8 cellular contexts compared by ENCODE assay signal in genomic region chr9:97411789-97412627, GRCh38. TPM values are rescaled to one million over a fixed set of nuclear protein-coding genes. Genes with fewer than 3 reads are reported as not detected.
DNase-seq lines count a peak whose midpoint lies in the region; ATAC-seq and TF ChIP-seq lines count a peak whose summit lies in the region.

A gene with protein sequence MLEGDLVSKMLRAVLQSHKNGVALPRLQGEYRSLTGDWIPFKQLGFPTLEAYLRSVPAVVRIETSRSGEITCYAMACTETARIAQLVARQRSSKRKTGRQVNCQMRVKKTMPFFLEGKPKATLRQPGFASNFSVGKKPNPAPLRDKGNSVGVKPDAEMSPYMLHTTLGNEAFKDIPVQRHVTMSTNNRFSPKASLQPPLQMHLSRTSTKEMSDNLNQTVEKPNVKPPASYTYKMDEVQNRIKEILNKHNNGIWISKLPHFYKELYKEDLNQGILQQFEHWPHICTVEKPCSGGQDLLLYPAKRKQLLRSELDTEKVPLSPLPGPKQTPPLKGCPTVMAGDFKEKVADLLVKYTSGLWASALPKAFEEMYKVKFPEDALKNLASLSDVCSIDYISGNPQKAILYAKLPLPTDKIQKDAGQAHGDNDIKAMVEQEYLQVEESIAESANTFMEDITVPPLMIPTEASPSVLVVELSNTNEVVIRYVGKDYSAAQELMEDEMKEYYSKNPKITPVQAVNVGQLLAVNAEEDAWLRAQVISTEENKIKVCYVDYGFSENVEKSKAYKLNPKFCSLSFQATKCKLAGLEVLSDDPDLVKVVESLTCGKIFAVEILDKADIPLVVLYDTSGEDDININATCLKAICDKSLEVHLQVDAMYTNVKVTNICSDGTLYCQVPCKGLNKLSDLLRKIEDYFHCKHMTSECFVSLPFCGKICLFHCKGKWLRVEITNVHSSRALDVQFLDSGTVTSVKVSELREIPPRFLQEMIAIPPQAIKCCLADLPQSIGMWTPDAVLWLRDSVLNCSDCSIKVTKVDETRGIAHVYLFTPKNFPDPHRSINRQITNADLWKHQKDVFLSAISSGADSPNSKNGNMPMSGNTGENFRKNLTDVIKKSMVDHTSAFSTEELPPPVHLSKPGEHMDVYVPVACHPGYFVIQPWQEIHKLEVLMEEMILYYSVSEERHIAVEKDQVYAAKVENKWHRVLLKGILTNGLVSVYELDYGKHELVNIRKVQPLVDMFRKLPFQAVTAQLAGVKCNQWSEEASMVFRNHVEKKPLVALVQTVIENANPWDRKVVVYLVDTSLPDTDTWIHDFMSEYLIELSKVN (plus strand): TSS chr9:97412096. CDS start chr9:97428466, 16,370 bp downstream.

- intact Hi-C loops in activated T-helper 2 cell treated with anti-CD3 and anti-CD28 coated beads, Interferon-gamma antibody, Interleukin-2, Interleukin-4, amounts not matched to agents 10 μg/mL and 5 μg/mL and 100 μg/mL, durations not matched to agents 14 hours and 24 hours and 36 hours (cut with micrococcal nuclease): loop anchor here (1.0 to 10.0 kb wide), 4 partner anchors 15 to 293 kb away; partner anchors contain the start of gene TMOD1

- TF ChIP-seq CTCF in fibroblast of the aortic adventitia (IDR thresholded peaks at IDR 0.05; ENCODE audit: insufficient read depth, low read length): peak; percentile 87
- peak; percentile 97 for TF ChIP-seq CTCF in nephron progenitor cell (IDR thresholded peaks at IDR 0.05)

- H3K27ac Mint-ChIP-seq in activated T-helper 2 cell treated with anti-CD3 and anti-CD28 coated beads, Interferon-gamma antibody, Interleukin-2, Interleukin-4, amounts not matched to agents 10 μg/mL and 5 μg/mL and 100 μg/mL, durations not matched to agents 14 hours and 24 hours and 36 hours: peak within 1 kb of the TSS; percentile 6
- no peak within 1 kb of the TSS for H3K27ac Mint-ChIP-seq in nephron progenitor cell
- peak within 1 kb of the TSS; percentile 64 for H3K27ac Mint-ChIP-seq in stimulated activated naive CD8-positive, alpha-beta T cell treated with anti-CD3 and anti-CD28 coated beads, Interleukin-15, Interleukin-2, amounts not matched to agents 100 ng/mL and 50 ng/mL, for 24 hours

- peak within 1 kb of the TSS; percentile 77 for H3K4me3 ChIP-seq in fibroblast of the aortic adventitia (ENCODE audit: low read depth, low read length)

- no peaks in the 10 kb centered on the region for H3K36me3 Mint-ChIP-seq in activated T-helper 2 cell treated with anti-CD3 and anti-CD28 coated beads, Interferon-gamma antibody, Interleukin-2, Interleukin-4, amounts not matched to agents 10 μg/mL and 5 μg/mL and 100 μg/mL, durations not matched to agents 14 hours and 24 hours and 36 hours (ENCODE audit: low read depth)
- H3K36me3 Mint-ChIP-seq in nephron progenitor cell (ENCODE audit: low read depth): no peaks in the 10 kb centered on the region
- no peaks in the 10 kb centered on the region for H3K36me3 Mint-ChIP-seq in stimulated activated naive CD8-positive, alpha-beta T cell treated with anti-CD3 and anti-CD28 coated beads, Interleukin-15, Interleukin-2, amounts not matched to agents 100 ng/mL and 50 ng/mL, for 24 hours (ENCODE audit: low read depth)

- H3K27me3 Mint-ChIP-seq in activated T-helper 2 cell treated with anti-CD3 and anti-CD28 coated beads, Interferon-gamma antibody, Interleukin-2, Interleukin-4, amounts not matched to agents 10 μg/mL and 5 μg/mL and 100 μg/mL, durations not matched to agents 14 hours and 24 hours and 36 hours (ENCODE audit: low read depth): peaks cover 38% of the 10 kb centered on the region
- peaks cover 77% of the 10 kb centered on the region for H3K27me3 Mint-ChIP-seq in nephron progenitor cell (ENCODE audit: low read depth, poor library complexity)
- peaks cover 27% of the 10 kb centered on the region for H3K27me3 Mint-ChIP-seq in stimulated activated naive CD8-positive, alpha-beta T cell treated with anti-CD3 and anti-CD28 coated beads, Interleukin-15, Interleukin-2, amounts not matched to agents 100 ng/mL and 50 ng/mL, for 24 hours

- H3K4me3 Mint-ChIP-seq in activated T-helper 2 cell treated with anti-CD3 and anti-CD28 coated beads, Interferon-gamma antibody, Interleukin-2, Interleukin-4, amounts not matched to agents 10 μg/mL and 5 μg/mL and 100 μg/mL, durations not matched to agents 14 hours and 24 hours and 36 hours (ENCODE audit: low read depth): peak within 1 kb of the TSS; percentile 84
- H3K4me3 Mint-ChIP-seq in nephron progenitor cell: peak within 1 kb of the TSS; percentile 91
- H3K4me3 Mint-ChIP-seq in stimulated activated naive CD8-positive, alpha-beta T cell treated with anti-CD3 and anti-CD28 coated beads, Interleukin-15, Interleukin-2, amounts not matched to agents 100 ng/mL and 50 ng/mL, for 24 hours: peak within 1 kb of the TSS; percentile 87

- peaks cover 7% of the 10 kb centered on the region for H3K9me3 Mint-ChIP-seq in activated T-helper 2 cell treated with anti-CD3 and anti-CD28 coated beads, Interferon-gamma antibody, Interleukin-2, Interleukin-4, amounts not matched to agents 10 μg/mL and 5 μg/mL and 100 μg/mL, durations not matched to agents 14 hours and 24 hours and 36 hours
- H3K9me3 Mint-ChIP-seq in nephron progenitor cell: peaks cover 18% of the 10 kb centered on the region
- H3K9me3 Mint-ChIP-seq in stimulated activated naive CD8-positive, alpha-beta T cell treated with anti-CD3 and anti-CD28 coated beads, Interleukin-15, Interleukin-2, amounts not matched to agents 100 ng/mL and 50 ng/mL, for 24 hours: no peaks in the 10 kb centered on the region

- H3K4me1 Mint-ChIP-seq in activated T-helper 2 cell treated with anti-CD3 and anti-CD28 coated beads, Interferon-gamma antibody, Interleukin-2, Interleukin-4, amounts not matched to agents 10 μg/mL and 5 μg/mL and 100 μg/mL, durations not matched to agents 14 hours and 24 hours and 36 hours (ENCODE audit: low read depth): peaks cover 23% of the 10 kb centered on the region
- peaks cover 5% of the 10 kb centered on the region for H3K4me1 Mint-ChIP-seq in nephron progenitor cell
- peaks cover 20% of the 10 kb centered on the region for H3K4me1 Mint-ChIP-seq in stimulated activated naive CD8-positive, alpha-beta T cell treated with anti-CD3 and anti-CD28 coated beads, Interleukin-15, Interleukin-2, amounts not matched to agents 100 ng/mL and 50 ng/mL, for 24 hours (ENCODE audit: low read depth)

- peak; percentile 82 for ATAC-seq in GM21423 (IDR thresholded peaks at IDR 0.05; ENCODE audit: unreplicated experiment)

- peak; percentile 88 for DNase-seq in DMS53 (lab: John Stamatoyannopoulos, UW)
- DNase-seq in HuH-7 (ENCODE audit: low spot score): peak; percentile 94
- peak; percentile 87 for DNase-seq in RKO (ENCODE audit: low spot score)
- peak; percentile 84 for DNase-seq in activated T-helper 2 cell treated with anti-CD3 and anti-CD28 coated beads, Interferon-gamma antibody, Interleukin-2, Interleukin-4, amounts not matched to agents 10 μg/mL and 5 μg/mL and 100 μg/mL, durations not matched to agents 14 hours and 24 hours and 36 hours (ENCODE audit: low spot score)
- peak; percentile 77 for DNase-seq in fibroblast of the aortic adventitia (ENCODE audit: low read depth)
- peak; percentile 89 for DNase-seq in nephron progenitor cell

RNA-seq across cellular contexts. Expression of the gene that starts here (rescaled TPM):
- 4.4 and 5.5 TPM in 2 replicates for total RNA-seq in activated T-helper 2 cell treated with anti-CD3 and anti-CD28 coated beads, Interferon-gamma antibody, Interleukin-2, Interleukin-4, amounts not matched to agents 10 μg/mL and 5 μg/mL and 100 μg/mL, durations not matched to agents 14 hours and 24 hours and 36 hours
- total RNA-seq in fibroblast of the aortic adventitia (ENCODE audit: low replicate concordance): 4.9 and 12.2 TPM in 2 replicates

Comparison
In these comparisons a context has a peak if more than half of its experiments do, and no peak if none do; other contexts are left out.
1. Peak in every context shown above with its lines: DNase-seq, ATAC-seq and H3K4me3 ChIP-seq.